14 cellular contexts compared by ENCODE assay signal in the genomic region with DNA sequence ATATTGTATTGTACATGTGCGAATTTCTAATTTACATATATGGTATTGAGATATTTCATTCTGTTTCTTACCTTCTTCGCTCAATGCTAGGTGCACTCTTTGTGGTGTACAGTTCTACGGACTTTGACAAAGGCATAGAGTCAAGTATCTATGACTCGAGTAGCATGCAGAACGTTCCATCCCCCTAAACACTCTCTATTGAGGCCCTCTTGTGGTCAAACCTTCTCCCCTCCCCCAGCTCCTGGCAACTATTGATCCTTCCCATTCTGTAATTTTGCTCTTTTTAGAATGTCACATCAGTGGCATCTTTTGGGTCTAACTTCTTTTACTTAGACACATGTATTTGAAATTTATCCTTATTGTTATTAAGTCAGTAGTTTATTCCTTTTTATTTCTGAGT. TPM values are rescaled to one million over a fixed set of nuclear protein-coding genes. Genes with fewer than 3 reads are reported as not detected.
DNase-seq lines count a peak whose midpoint lies in the region; ATAC-seq and TF ChIP-seq lines count a peak whose summit lies in the region.
"Had no signal": no experiment of that assay in that cellular context is flagged by ENCODE, and none has a peak within 500 bp of the region (broad histone marks: within the 10 kb centered on the region; RNA-seq: fewer than 3 reads in every experiment).

No MANE protein-coding gene starts in this region.

- peak; percentile 60 for ATAC-seq in GM23338

- no peaks in the 10 kb centered on the region for H3K36me3 ChIP-seq in GM23338 (ENCODE audit: insufficient read depth)
- H3K36me3 ChIP-seq in hepatocyte (replicated peaks; ENCODE audit: insufficient read depth, low read depth): no peaks in the 10 kb centered on the region
- H3K36me3 ChIP-seq: tibial nerve had no signal

- H3K4me1 ChIP-seq in GM23338 (ENCODE audit: insufficient read depth) (no peaks in the 10 kb centered on the region), hepatocyte (ENCODE audit: insufficient read depth) (no peaks in the 10 kb centered on the region)
- H3K4me1 ChIP-seq: tibial nerve had no signal

- peaks cover 6% of the 10 kb centered on the region for H3K4me1 Mint-ChIP-seq in GM23338

- no peak overlapping the region for H3K4me3 Mint-ChIP-seq in GM23338

- H2AFZ ChIP-seq in GM23338: no peak overlapping the region
- H2AFZ ChIP-seq in hepatocyte: no peak overlapping the region
- H2AFZ ChIP-seq: PC-9 had no signal

- H3K36me3 Mint-ChIP-seq in GM23338 (ENCODE audit: low read depth): no peaks in the 10 kb centered on the region

- peaks cover 17% of the 10 kb centered on the region; the same call in 2 of the 3 replicates for H3K9me3 Mint-ChIP-seq in GM23338

- H3K9me3 ChIP-seq in hepatocyte (ENCODE audit: low read depth): peaks cover 5% of the 10 kb centered on the region

- H3K27me3 Mint-ChIP-seq in GM23338 (ENCODE audit: insufficient read depth, low read depth, poor library complexity): peaks cover 2% of the 10 kb centered on the region

- H3K9me2 ChIP-seq in GM23338 (ENCODE audit: insufficient read depth) (0 out of 2 replicates have a peak, but pooled peaks cover 2% of the 10 kb centered on the region), hepatocyte (replicated peaks; ENCODE audit: insufficient read depth) (no peaks in the 10 kb centered on the region)

- H3K27ac Mint-ChIP-seq in GM23338: no peak overlapping the region

- in situ Hi-C loops in SK-MEL-5 (cut with HindIII; ENCODE audit: low pct_unique_long_range_greater_than_20kb, low sequenced_read_pairs): no loop called here

- TF ChIP-seq CTCF in GM23338 (conservative IDR thresholded peaks at IDR 0.05; ENCODE audit: low read depth in 2 of 2): peak; percentile 46 to 58; a peak in 3 of 4 replicates
- TF ChIP-seq CTCF in hepatocyte (IDR thresholded peaks at IDR 0.05; ENCODE audit: poor library complexity): peak; percentile 10

- 51% methylated on average over 5 of the region's 5 CpGs for WGBS in hepatocyte (ENCODE audit: low lambda C conversion rate, missing lambda C conversion rate)

- H3K27ac ChIP-seq in GM23338 (ENCODE audit: low read depth): no peak overlapping the region
- H3K27ac ChIP-seq in hepatocyte: no peak overlapping the region
- H3K27ac ChIP-seq: PC-9, tibial nerve had no signal

- H3K79me2 ChIP-seq in GM23338 (replicated peaks; ENCODE audit: insufficient read depth): no peaks in the 10 kb centered on the region
- H3K79me2 ChIP-seq in hepatocyte: no peaks in the 10 kb centered on the region

- no peaks in the 10 kb centered on the region for H3F3A ChIP-seq in GM23338 (replicated peaks; ENCODE audit: low read depth)

- H3K4me2 ChIP-seq in GM23338 (no peak overlapping the region), hepatocyte (no peak overlapping the region)
- H3K4me2 ChIP-seq: PC-9 had no signal

- H4K20me1 ChIP-seq in GM23338 (replicated peaks; ENCODE audit: insufficient read depth) (no peaks in the 10 kb centered on the region), hepatocyte (ENCODE audit: insufficient read depth, poor library complexity, severe bottlenecking) (no peaks in the 10 kb centered on the region)

- peak; percentile 16 for DNase-seq in DMS53 (lab: John Stamatoyannopoulos, UW)
- DNase-seq in DMS53 treated with DMSO at 0.1 percent for 48 hours (lab: John Stamatoyannopoulos, UW; ENCODE audit: unreplicated experiment): no peak
- DNase-seq in GM23338 (ENCODE audit: low spot score): peak; percentile 40
- peak; percentile 2 for DNase-seq in SK-MEL-5 (ENCODE audit: low read depth, low spot score)
- no peak for DNase-seq in hepatocyte (ENCODE audit: low spot score)
- no peak for DNase-seq in inferior parietal cortex (ENCODE audit: extremely low spot score)
- no peak for DNase-seq in DMS79 treated with DMSO at 0.1 percent for 48 hours (lab: John Stamatoyannopoulos, UW)
- DNase-seq in SW 1271 (lab: John Stamatoyannopoulos, UW): no peak
- DNase-seq: 8988T, cortex of kidney, PC-9 had no signal

- H3K27me3 ChIP-seq in GM23338 (ENCODE audit: insufficient read depth) (no peaks in the 10 kb centered on the region), hepatocyte (no peaks in the 10 kb centered on the region)
- H3K27me3 ChIP-seq: tibial nerve had no signal

- H3K4me3 ChIP-seq in GM23338 (no peak overlapping the region), hepatocyte (no peak overlapping the region)
- H3K4me3 ChIP-seq: PC-9, tibial nerve had no signal

TF ChIP-seq in GM23338, 12 proteins besides CTCF, POLR2A, EP300 and RAD21 (continues in another document):
- TF ChIP-seq CREB1 (CRISPR knock-in tag; IDR thresholded peaks at IDR 0.05; ENCODE audit: low read depth) (no peak), EZH2 (IDR thresholded peaks at IDR 0.05; ENCODE audit: low read depth, unreplicated experiment) (no peak)
- TF ChIP-seq, protein P1, sequence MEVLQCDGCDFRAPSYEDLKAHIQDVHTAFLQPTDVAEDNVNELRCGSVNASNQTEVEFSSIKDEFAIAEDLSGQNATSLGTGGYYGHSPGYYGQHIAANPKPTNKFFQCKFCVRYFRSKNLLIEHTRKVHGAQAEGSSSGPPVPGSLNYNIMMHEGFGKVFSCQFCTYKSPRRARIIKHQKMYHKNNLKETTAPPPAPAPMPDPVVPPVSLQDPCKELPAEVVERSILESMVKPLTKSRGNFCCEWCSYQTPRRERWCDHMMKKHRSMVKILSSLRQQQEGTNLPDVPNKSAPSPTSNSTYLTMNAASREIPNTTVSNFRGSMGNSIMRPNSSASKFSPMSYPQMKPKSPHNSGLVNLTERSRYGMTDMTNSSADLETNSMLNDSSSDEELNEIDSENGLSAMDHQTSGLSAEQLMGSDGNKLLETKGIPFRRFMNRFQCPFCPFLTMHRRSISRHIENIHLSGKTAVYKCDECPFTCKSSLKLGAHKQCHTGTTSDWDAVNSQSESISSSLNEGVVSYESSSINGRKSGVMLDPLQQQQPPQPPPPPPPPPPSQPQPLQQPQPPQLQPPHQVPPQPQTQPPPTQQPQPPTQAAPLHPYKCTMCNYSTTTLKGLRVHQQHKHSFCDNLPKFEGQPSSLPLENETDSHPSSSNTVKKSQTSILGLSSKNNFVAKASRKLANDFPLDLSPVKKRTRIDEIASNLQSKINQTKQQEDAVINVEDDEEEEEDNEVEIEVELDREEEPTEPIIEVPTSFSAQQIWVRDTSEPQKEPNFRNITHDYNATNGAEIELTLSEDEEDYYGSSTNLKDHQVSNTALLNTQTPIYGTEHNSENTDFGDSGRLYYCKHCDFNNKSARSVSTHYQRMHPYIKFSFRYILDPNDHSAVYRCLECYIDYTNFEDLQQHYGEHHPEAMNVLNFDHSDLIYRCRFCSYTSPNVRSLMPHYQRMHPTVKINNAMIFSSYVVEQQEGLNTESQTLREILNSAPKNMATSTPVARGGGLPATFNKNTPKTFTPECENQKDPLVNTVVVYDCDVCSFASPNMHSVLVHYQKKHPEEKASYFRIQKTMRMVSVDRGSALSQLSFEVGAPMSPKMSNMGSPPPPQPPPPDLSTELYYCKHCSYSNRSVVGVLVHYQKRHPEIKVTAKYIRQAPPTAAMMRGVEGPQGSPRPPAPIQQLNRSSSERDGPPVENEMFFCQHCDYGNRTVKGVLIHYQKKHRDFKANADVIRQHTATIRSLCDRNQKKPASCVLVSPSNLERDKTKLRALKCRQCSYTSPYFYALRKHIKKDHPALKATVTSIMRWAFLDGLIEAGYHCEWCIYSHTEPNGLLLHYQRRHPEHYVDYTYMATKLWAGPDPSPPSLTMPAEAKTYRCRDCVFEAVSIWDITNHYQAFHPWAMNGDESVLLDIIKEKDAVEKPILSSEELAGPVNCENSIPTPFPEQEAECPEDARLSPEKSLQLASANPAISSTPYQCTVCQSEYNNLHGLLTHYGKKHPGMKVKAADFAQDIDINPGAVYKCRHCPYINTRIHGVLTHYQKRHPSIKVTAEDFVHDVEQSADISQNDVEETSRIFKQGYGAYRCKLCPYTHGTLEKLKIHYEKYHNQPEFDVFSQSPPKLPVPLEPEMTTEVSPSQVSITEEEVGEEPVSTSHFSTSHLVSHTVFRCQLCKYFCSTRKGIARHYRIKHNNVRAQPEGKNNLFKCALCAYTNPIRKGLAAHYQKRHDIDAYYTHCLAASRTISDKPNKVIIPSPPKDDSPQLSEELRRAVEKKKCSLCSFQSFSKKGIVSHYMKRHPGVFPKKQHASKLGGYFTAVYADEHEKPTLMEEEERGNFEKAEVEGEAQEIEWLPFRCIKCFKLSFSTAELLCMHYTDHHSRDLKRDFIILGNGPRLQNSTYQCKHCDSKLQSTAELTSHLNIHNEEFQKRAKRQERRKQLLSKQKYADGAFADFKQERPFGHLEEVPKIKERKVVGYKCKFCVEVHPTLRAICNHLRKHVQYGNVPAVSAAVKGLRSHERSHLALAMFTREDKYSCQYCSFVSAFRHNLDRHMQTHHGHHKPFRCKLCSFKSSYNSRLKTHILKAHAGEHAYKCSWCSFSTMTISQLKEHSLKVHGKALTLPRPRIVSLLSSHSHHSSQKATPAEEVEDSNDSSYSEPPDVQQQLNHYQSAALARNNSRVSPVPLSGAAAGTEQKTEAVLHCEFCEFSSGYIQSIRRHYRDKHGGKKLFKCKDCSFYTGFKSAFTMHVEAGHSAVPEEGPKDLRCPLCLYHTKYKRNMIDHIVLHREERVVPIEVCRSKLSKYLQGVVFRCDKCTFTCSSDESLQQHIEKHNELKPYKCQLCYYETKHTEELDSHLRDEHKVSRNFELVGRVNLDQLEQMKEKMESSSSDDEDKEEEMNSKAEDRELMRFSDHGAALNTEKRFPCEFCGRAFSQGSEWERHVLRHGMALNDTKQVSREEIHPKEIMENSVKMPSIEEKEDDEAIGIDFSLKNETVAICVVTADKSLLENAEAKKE (CRISPR knock-in tag; IDR thresholded peaks at IDR 0.05): no peak

RNA-seq across cellular contexts. Expression of a gene that starts 30.7 kb away (rescaled TPM):
- total RNA-seq in GM23338 (2014; rRNA removed; shearing (Covaris generic)): 0.21 and 0.43 TPM in 2 replicates
- not detected in 2 replicates for polyA plus RNA-seq in GM23338 (2016; fragmentation: Nextera tagmentation; extraction: Ambion mirVana)
- not detected in 2 replicates for total RNA-seq in SK-MEL-5 (2014; rRNA removed; shearing (Covaris generic))
- not detected in 2 replicates for polyA plus RNA-seq in SK-MEL-5 (2015; cell fraction: cytosol; rRNA removed)
- polyA plus RNA-seq in SK-MEL-5 (2015; cell fraction: nucleus; rRNA removed): not detected in 2 replicates
- 2.3 and 2.5 TPM in 2 replicates for total RNA-seq in hepatocyte
- 3.3 and 5.7 TPM in 2 replicates for polyA plus RNA-seq in hepatocyte
- total RNA-seq: PC-9 had no signal

RNA-seq across cellular contexts. Expression of a gene that starts 53.0 kb away (rescaled TPM):
- total RNA-seq in GM23338 (2014; rRNA removed; shearing (Covaris generic)): not detected in 2 replicates
- polyA plus RNA-seq in GM23338 (2016; fragmentation: Nextera tagmentation; extraction: Ambion mirVana): not detected in 2 replicates
- total RNA-seq in SK-MEL-5 (2014; rRNA removed; shearing (Covaris generic)): not detected in 2 replicates
- polyA plus RNA-seq in SK-MEL-5 (2015; cell fraction: cytosol; rRNA removed): not detected in 2 replicates
- polyA plus RNA-seq in SK-MEL-5 (2015; cell fraction: nucleus; rRNA removed): not detected in 2 replicates
- not detected in 2 replicates for total RNA-seq in hepatocyte
- 0.39 TPM in 1 of 2 replicates, not detected in the other for polyA plus RNA-seq in hepatocyte
- total RNA-seq: activated CD8-positive, alpha-beta memory T cell treated with anti-CD3 and anti-CD28 coated beads for 36 hours; fibroblast of lung; PC-9; tibial nerve had no signal
- polyA plus RNA-seq: fibroblast of lung had no signal

Comparison
In these comparisons a context has a peak if more than half of its experiments do, and no peak if none do; other contexts are left out.
1. DNase-seq: peak in DMS53 (single experiment), GM23338 (single experiment) and SK-MEL-5 (single experiment); none in DMS53 treated with DMSO at 0.1 percent for 48 hours (single experiment), hepatocyte (single experiment), inferior parietal cortex (single experiment), DMS79 treated with DMSO at 0.1 percent for 48 hours (single experiment) and SW 1271 (0 of 2).